ENCODE assay signal across 13 cellular contexts in genomic region chr10:101008823-101009423, GRCh38. TPM values are rescaled to one million over a fixed set of nuclear protein-coding genes. Genes with fewer than 3 reads are reported as not detected.
DNase-seq lines count a peak whose midpoint lies in the region; ATAC-seq, FAIRE-seq and TF ChIP-seq lines count a peak whose summit lies in the region.
"Had no signal": no experiment of that assay in that cellular context is flagged by ENCODE, and none has a peak within 500 bp of the region (broad histone marks: within the 10 kb centered on the region; RNA-seq: fewer than 3 reads in every experiment).

No MANE protein-coding gene starts in this region.

- H3K4me3 ChIP-seq in WERI-Rb-1 (ENCODE audit: low read depth, low read length) (no peak overlapping the region), sigmoid colon (no peak overlapping the region)
- H3K4me3 ChIP-seq: gastrocnemius medialis had no signal

- intact Hi-C loops in head of caudate nucleus (cut with DNase I), result no loop called here
- intact Hi-C loops in sigmoid colon (cut with DNase I), result no loop called here

- H3K36me3 Mint-ChIP-seq in activated naive CD8-positive, alpha-beta T cell treated with anti-CD3 and anti-CD28 coated beads, Interleukin-2, amount 50 U/mL, for 24 hours (ENCODE audit: low read depth), result no peaks in the 10 kb centered on the region
- peaks cover 19% of the 10 kb centered on the region for H3K36me3 Mint-ChIP-seq in activated T-cell treated with anti-CD3 and anti-CD28 coated beads, Interleukin-2, amount 50 U/mL, for 24 hours (ENCODE audit: low read depth)

- no peak for TF ChIP-seq POLR2A in sigmoid colon (IDR thresholded peaks at IDR 0.05)

- H3K4me3 Mint-ChIP-seq in activated naive CD8-positive, alpha-beta T cell treated with anti-CD3 and anti-CD28 coated beads, Interleukin-2, amount 50 U/mL, for 24 hours, result no peak overlapping the region
- H3K4me3 Mint-ChIP-seq in activated T-cell treated with anti-CD3 and anti-CD28 coated beads, Interleukin-2, amount 50 U/mL, for 24 hours, result no peak overlapping the region
- H3K4me3 Mint-ChIP-seq: activated B cell treated with CpG ODN at 0.5 μM for 24 hours, endodermal cell had no signal

- H3K9me3 ChIP-seq in WERI-Rb-1 (ENCODE audit: severe bottlenecking) (no peaks in the 10 kb centered on the region), sigmoid colon (no peaks in the 10 kb centered on the region)
- H3K9me3 ChIP-seq: gastrocnemius medialis had no signal

- H3K27me3 Mint-ChIP-seq in activated naive CD8-positive, alpha-beta T cell treated with anti-CD3 and anti-CD28 coated beads, Interleukin-2, amount 50 U/mL, for 24 hours, result peaks cover 6% of the 10 kb centered on the region
- H3K27me3 Mint-ChIP-seq in activated T-cell treated with anti-CD3 and anti-CD28 coated beads, Interleukin-2, amount 50 U/mL, for 24 hours, result no peaks in the 10 kb centered on the region
- H3K27me3 Mint-ChIP-seq: activated B cell treated with CpG ODN at 0.5 μM for 24 hours had no signal

- no peak for ATAC-seq in activated naive CD8-positive, alpha-beta T cell treated with anti-CD3 and anti-CD28 coated beads, Interleukin-2, amount 50 U/mL, for 24 hours
- ATAC-seq: gastrocnemius medialis had no signal

- H3K27me3 ChIP-seq in WERI-Rb-1 (ENCODE audit: insufficient read depth, low read depth, severe bottlenecking) (no peaks in the 10 kb centered on the region), sigmoid colon (no peaks in the 10 kb centered on the region)
- H3K27me3 ChIP-seq: gastrocnemius medialis had no signal

- no peak for FAIRE-seq in HTR-8/SVneo (lab: Jason Lieb, UNC)

- H3K27ac Mint-ChIP-seq in activated naive CD8-positive, alpha-beta T cell treated with anti-CD3 and anti-CD28 coated beads, Interleukin-2, amount 50 U/mL, for 24 hours, result no peak overlapping the region
- no peak overlapping the region for H3K27ac Mint-ChIP-seq in activated T-cell treated with anti-CD3 and anti-CD28 coated beads, Interleukin-2, amount 50 U/mL, for 24 hours
- H3K27ac Mint-ChIP-seq: activated B cell treated with CpG ODN at 0.5 μM for 24 hours, endodermal cell had no signal

- H3K27ac ChIP-seq in WERI-Rb-1 (peak overlapping the region; percentile 63), sigmoid colon (peak overlapping the region; percentile 45 to 72 (median 64))

- H3K9me3 Mint-ChIP-seq in activated naive CD8-positive, alpha-beta T cell treated with anti-CD3 and anti-CD28 coated beads, Interleukin-2, amount 50 U/mL, for 24 hours, result no peaks in the 10 kb centered on the region
- no peaks in the 10 kb centered on the region for H3K9me3 Mint-ChIP-seq in activated T-cell treated with anti-CD3 and anti-CD28 coated beads, Interleukin-2, amount 50 U/mL, for 24 hours
- H3K9me3 Mint-ChIP-seq: activated B cell treated with CpG ODN at 0.5 μM for 24 hours, endodermal cell had no signal

- H3K36me3 ChIP-seq in WERI-Rb-1, result peaks cover 36% of the 10 kb centered on the region
- peaks cover 5 to 36% (median 23%) of the 10 kb centered on the region in 4 donors for H3K36me3 ChIP-seq in sigmoid colon

- TF ChIP-seq CTCF in WERI-Rb-1 (IDR thresholded peaks at IDR 0.05; ENCODE audit: low read depth, low read length) (no peak), sigmoid colon (IDR thresholded peaks at IDR 0.05) (no peak)

- H3K4me1 Mint-ChIP-seq in activated naive CD8-positive, alpha-beta T cell treated with anti-CD3 and anti-CD28 coated beads, Interleukin-2, amount 50 U/mL, for 24 hours, result peaks cover 12% of the 10 kb centered on the region
- peaks cover 12% of the 10 kb centered on the region for H3K4me1 Mint-ChIP-seq in activated T-cell treated with anti-CD3 and anti-CD28 coated beads, Interleukin-2, amount 50 U/mL, for 24 hours (ENCODE audit: low read depth)

- DNase-seq in WERI-Rb-1, result no peak
- peak in 41 of 42 donors; percentile 62 to 94 (median 84) for DNase-seq in head of caudate nucleus
- no peak for DNase-seq in sigmoid colon
- DNase-seq in activated naive CD8-positive, alpha-beta T cell treated with anti-CD3 and anti-CD28 coated beads, Interleukin-2, amount 50 U/mL, for 24 hours, result no peak
- DNase-seq in activated T-cell treated with anti-CD3 and anti-CD28 coated beads, Interleukin-2, amount 50 U/mL, for 24 hours, result no peak
- DNase-seq in HTR-8/SVneo (ENCODE audit: insufficient read length, low spot score), result no peak
- DNase-seq: activated B cell treated with CpG ODN at 0.5 μM for 24 hours; activated naive CD4-positive, alpha-beta T cell; endodermal cell; gastrocnemius medialis; NCI-H2029 treated with DMSO at 0.1 percent for 48 hours; NCI-H69; trophoblast cell had no signal

- peaks cover 0 to 49% (median 48%) of the 10 kb centered on the region in 4 donors for H3K4me1 ChIP-seq in sigmoid colon

- WGBS in sigmoid colon, 2 donors, result 56 to 77% methylated on average over 6 of the region's 6 CpGs

- no peak for TF ChIP-seq EP300 in sigmoid colon (IDR thresholded peaks at IDR 0.05)

RNA-seq across cellular contexts. Expression of gene LZTS2, which starts 9.3 kb away (rescaled TPM):
- 100 to 1,000 TPM in 3 of 4 donors, 10 to 100 TPM in 1; 82.3 to 169 (median 116) TPM for total RNA-seq in sigmoid colon
- 10 to 100 TPM; 10.9 to 36.7 (median 23.4) TPM for polyA plus RNA-seq in sigmoid colon

RNA-seq across cellular contexts. Expression of gene TWNK, which starts 21.6 kb away (rescaled TPM):
- 1 to 10 TPM; 3.3 to 4.6 (median 4.1) TPM for total RNA-seq in sigmoid colon
- polyA plus RNA-seq in sigmoid colon, result 1 to 10 TPM; 2.4 to 9.0 (median 2.8) TPM

RNA-seq across cellular contexts. Expression of gene MRPL43, which starts 21.6 kb away (rescaled TPM):
- total RNA-seq in sigmoid colon, result 100 to 1,000 TPM in 1 of 4 donors, 10 to 100 TPM in 3; 81.3 to 119 (median 91.7) TPM
- polyA plus RNA-seq in sigmoid colon, result 100 to 1,000 TPM in 1 of 3 donors, 10 to 100 TPM in 2; 73.8 to 111 (median 78.7) TPM

RNA-seq across cellular contexts. Expression of gene PDZD7, which starts 22.0 kb away (rescaled TPM):
- total RNA-seq in sigmoid colon, result 1 to 10 TPM in 3 of 4 donors, under 1 TPM in 1; 0.16 to 2.4 (median 1.3) TPM
- under 1 TPM in 2 of 3 donors, not detected in 1; 0.60 to 0.70 TPM for polyA plus RNA-seq in sigmoid colon

RNA-seq across cellular contexts. Expression of gene SFXN3, which starts 22.1 kb away (rescaled TPM):
- 10 to 100 TPM; 17.5 to 57.1 (median 43.5) TPM for total RNA-seq in sigmoid colon
- 10 to 100 TPM in 2 of 3 donors, 1 to 10 TPM in 1; 9.5 to 16.9 (median 11.4) TPM for polyA plus RNA-seq in sigmoid colon

Comparison
In these comparisons a context has a peak if more than half of its experiments do, and no peak if none do; other contexts are left out.
1. DNase-seq: peak in head of caudate nucleus (41 of 42); none in WERI-Rb-1 (single experiment), sigmoid colon (single experiment), activated naive CD8-positive, alpha-beta T cell treated with anti-CD3 and anti-CD28 coated beads, Interleukin-2, amount 50 U/mL, for 24 hours (single experiment), activated T-cell treated with anti-CD3 and anti-CD28 coated beads, Interleukin-2, amount 50 U/mL, for 24 hours (single experiment) and HTR-8/SVneo (single experiment).